29 cellular contexts compared by ENCODE assay signal in genomic region chr10:86692664-86693063, GRCh38. TPM values are rescaled to one million over a fixed set of nuclear protein-coding genes. Genes with fewer than 3 reads are reported as not detected.
"Had no signal": no experiment of that assay in that cellular context is flagged by ENCODE, and none has a peak within 500 bp of the region (broad histone marks: within the 10 kb centered on the region; RNA-seq: fewer than 3 reads in every experiment).

No MANE protein-coding gene starts in this region.

- FAIRE-seq: HepG2 had no signal

- H3K4me1 ChIP-seq: adrenal gland had no signal

- H3K27me3 ChIP-seq: adrenal gland, body of pancreas, Peyer's patch had no signal

- H3K4me3 ChIP-seq: adrenal gland, body of pancreas, Peyer's patch had no signal

- ATAC-seq: activated CD8-positive, alpha-beta T cell treated with anti-CD3 and anti-CD28 coated beads, Interleukin-2, amount 10 ng/mL, durations not matched to agents 7 days and 5 days; body of pancreas; HepG2; T-helper 17 cell had no signal

- H3K36me3 ChIP-seq: adrenal gland, Peyer's patch had no signal

- H3K9me3 ChIP-seq: adrenal gland, body of pancreas, Peyer's patch had no signal

- H3K4me2 ChIP-seq: KMS-11 had no signal

- DNase-seq: activated CD4-positive, alpha-beta T cell treated with anti-CD3 and anti-CD28 coated beads for 48 hours; activated CD4-positive, alpha-beta T cell treated with anti-CD3 and anti-CD28 coated beads, Interleukin-2, amount 50 U/mL, for 4 hours; activated CD4-positive, CD25-positive, alpha-beta regulatory T cell treated with anti-CD3 and anti-CD28 coated beads, Interleukin-2, amount 50 U/mL, for 72 hours; activated CD8-positive, alpha-beta memory T cell treated with anti-CD3 and anti-CD28 coated beads, Interleukin-2, amount 50 U/mL, for 48 hours; activated CD8-positive, alpha-beta T cell treated with anti-CD3 and anti-CD28 coated beads, Interleukin-2, amount 10 ng/mL, durations not matched to agents 7 days and 5 days; activated naive CD4-positive, alpha-beta T cell treated with anti-CD3 and anti-CD28 coated beads, Interleukin-2, amount 50 U/mL, for 16 hours; activated naive CD8-positive, alpha-beta T cell treated with anti-CD3 and anti-CD28 coated beads, Interleukin-2, amount 10 ng/mL, durations not matched to agents 7 days and 5 days; activated T-cell treated with anti-CD3 and anti-CD28 coated beads, Interleukin-2, amount 50 U/mL, for 1 hour; adrenal gland; aorta; body of pancreas; NCI-H1092 treated with DMSO at 0.1 percent for 48 hours; NCI-H1417 treated with DMSO at 0.1 percent for 48 hours; NCI-H1694; NCI-H2029; NCI-H345; NCI-H510A treated with DMSO at 0.1 percent for 48 hours; NCI-H69; NK-92 treated with Interleukin-12 subunit alpha and Interleukin-12 subunit beta, amount 100 ng/mL, for 24 hours; Peyer's patch; SHP77 treated with DMSO at 0.1 percent for 48 hours; T-helper 17 cell; T-helper 9 cell had no signal

- H3K27ac ChIP-seq: adrenal gland, body of pancreas, KMS-11, Peyer's patch, RWPE1 had no signal

- H3K9ac ChIP-seq: KMS-11 had no signal

RNA-seq across cellular contexts. Expression of gene LDB3, which starts 24.4 kb away (rescaled TPM):
- total RNA-seq: activated naive CD8-positive, alpha-beta T cell treated with anti-CD3 and anti-CD28 coated beads, Interleukin-2, amount 10 ng/mL, durations not matched to agents 7 days and 5 days; HepG2; T-helper 17 cell had no signal
- polyA plus RNA-seq: HepG2 had no signal

RNA-seq across cellular contexts. Expression of gene OPN4, which starts 38.3 kb away (rescaled TPM):
- total RNA-seq: activated CD8-positive, alpha-beta T cell treated with anti-CD3 and anti-CD28 coated beads, Interleukin-2, amount 10 ng/mL, durations not matched to agents 7 days and 5 days; activated naive CD8-positive, alpha-beta T cell treated with anti-CD3 and anti-CD28 coated beads, Interleukin-2, amount 10 ng/mL, durations not matched to agents 7 days and 5 days; body of pancreas; HepG2; MCF 10A; Peyer's patch; SK-MEL-5; T-helper 17 cell; WTC11 had no signal
- polyA plus RNA-seq: aorta, HepG2 had no signal
